Comparison of ENCODE assay signal across 8 cellular contexts in the genomic region with DNA sequence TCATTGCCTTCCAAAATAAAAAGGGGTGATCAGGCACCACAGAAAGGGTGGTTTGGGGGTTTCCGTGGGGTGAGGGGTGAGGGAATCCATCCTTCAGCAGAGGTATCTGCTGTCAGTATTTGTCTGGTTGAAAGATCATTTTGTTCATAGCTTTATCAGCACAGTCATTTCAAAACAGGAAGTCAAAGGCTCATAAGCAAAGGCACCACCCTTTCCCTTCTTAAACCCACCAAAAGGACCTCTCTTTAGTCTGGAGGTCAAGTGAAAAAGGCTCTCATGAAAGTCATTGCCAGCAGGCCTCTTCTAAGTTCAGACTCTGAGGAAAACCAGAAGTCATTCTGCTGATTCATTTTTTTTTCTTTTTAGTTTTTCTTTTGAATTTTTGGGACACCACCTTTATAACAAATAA. TPM values are rescaled to one million over a fixed set of nuclear protein-coding genes. Genes with fewer than 3 reads are reported as not detected.
A peak's percentile ranks its signal among the peaks of the same experiment; 100 is the strongest.
DNase-seq lines count a peak whose midpoint lies in the region; ATAC-seq and TF ChIP-seq lines count a peak whose summit lies in the region.

No MANE protein-coding gene starts in this region.

- no peak overlapping the region for H3K4me3 ChIP-seq in GM23248
- H3K4me3 ChIP-seq in coronary artery, result no peak overlapping the region

- peaks cover 18% of the 10 kb centered on the region for H3K4me1 ChIP-seq in GM23248 (ENCODE audit: insufficient read depth)

- H3K27ac ChIP-seq in GM23248 (no peak overlapping the region), coronary artery (peak overlapping the region in 1 of 2 donors; percentile 55)

- no peaks in the 10 kb centered on the region for H3K36me3 ChIP-seq in GM23248 (ENCODE audit: low read depth)

- ATAC-seq in GM18502 (IDR thresholded peaks at IDR 0.05; ENCODE audit: poor library complexity, unreplicated experiment) (peak; percentile 51), esophagus mucosa (peak; percentile 9)

- in situ Hi-C loops in GM23248 (cut with MboI), result no loop called here

- H3K27me3 ChIP-seq in GM23248 (replicated peaks; ENCODE audit: insufficient read depth), result no peaks in the 10 kb centered on the region

- H3K9me3 ChIP-seq in GM23248 (ENCODE audit: low read depth), result no peaks in the 10 kb centered on the region

- 0 out of 2 replicates have a peak overlapping the region, but pooled peaks have one; percentile 38 for H2AFZ ChIP-seq in GM23248

- 96 to 100% methylated on average over 1 of the region's 1 CpG for WGBS in GM23248 (ENCODE audit: low coverage in 1 of 2, low lambda C conversion rate in 2 of 2, missing lambda C conversion rate in 2 of 2), 2 experiments

- no peak overlapping the region for H3K9ac ChIP-seq in GM23248

- TF ChIP-seq CTCF in coronary artery (IDR thresholded peaks at IDR 0.05), result no peak

- no peaks in the 10 kb centered on the region for H4K20me1 ChIP-seq in GM23248 (ENCODE audit: insufficient read depth)

- peaks cover 86% of the 10 kb centered on the region for H3K79me2 ChIP-seq in GM23248 (ENCODE audit: insufficient read depth)

- DNase-seq in GM23248, result no peak
- peak; percentile 50 for DNase-seq in OCI-M1 (lab: John Stamatoyannopoulos, UW)
- no peak for DNase-seq in coronary artery (ENCODE audit: low spot score)
- no peak for DNase-seq in cerebellar cortex (ENCODE audit: low spot score)
- no peak for DNase-seq in NCI-H2081 treated with DMSO at 0.1 percent for 48 hours (lab: John Stamatoyannopoulos, UW)
- DNase-seq in DMS153 (lab: John Stamatoyannopoulos, UW), result no peak

- no peaks in the 10 kb centered on the region for H3K9me2 ChIP-seq in GM23248 (ENCODE audit: insufficient read depth)

- H3F3A ChIP-seq in GM23248 (ENCODE audit: insufficient read depth), result peaks cover 9% of the 10 kb centered on the region; the same call in 1 of the 2 replicates

- no peak overlapping the region for H3K4me2 ChIP-seq in GM23248 (ENCODE audit: unreplicated experiment)

RNA-seq across cellular contexts. Expression of a gene that starts 6.2 kb away (rescaled TPM):
- total RNA-seq in GM23248 (2014; rRNA removed; shearing (Covaris generic)), result 5.4 and 18.1 TPM in 2 replicates
- 3.7 TPM in 2 replicates for polyA plus RNA-seq in GM23248 (2016; fragmentation: Nextera tagmentation; extraction: Ambion mirVana)
- 7.3 TPM for total RNA-seq in esophagus mucosa
